ENCODE assay signal across 8 cellular contexts in the genomic region with DNA sequence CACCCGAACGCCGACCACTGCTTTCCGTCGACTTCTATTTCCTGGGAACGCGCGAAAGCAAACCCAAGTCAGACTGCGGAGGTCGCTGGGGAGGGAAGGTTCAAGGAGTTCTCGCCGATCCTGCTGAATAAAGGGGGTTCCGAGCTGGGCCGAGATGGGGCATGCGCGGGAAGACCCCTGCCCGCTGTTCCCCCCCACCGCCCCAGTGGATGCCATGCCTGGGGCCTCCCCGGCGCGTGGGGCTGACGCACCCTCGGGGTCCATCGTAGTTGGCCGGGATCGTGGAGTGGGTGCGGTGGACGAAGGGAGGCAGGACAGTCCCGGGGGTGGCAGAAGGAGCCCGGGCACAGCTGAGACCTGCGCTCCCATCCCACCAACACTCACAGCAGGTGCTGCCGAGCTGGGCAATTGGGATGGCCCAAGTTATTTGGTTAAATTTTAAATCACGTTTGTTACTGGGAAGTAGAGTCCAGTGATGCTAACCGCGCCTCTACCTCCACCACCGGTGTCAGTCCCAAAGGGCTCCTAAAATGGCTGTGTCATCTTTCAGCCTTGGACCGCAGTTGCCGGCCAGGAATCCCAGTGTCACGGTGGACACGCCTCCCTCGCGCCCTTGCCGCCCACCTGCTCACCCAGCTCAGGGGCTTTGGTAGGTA. TPM values are rescaled to one million over a fixed set of nuclear protein-coding genes. Genes with fewer than 3 reads are reported as not detected.
DNase-seq lines count a peak whose midpoint lies in the region; ATAC-seq and TF ChIP-seq lines count a peak whose summit lies in the region.

No MANE protein-coding gene starts in this region.

- peak overlapping the region; percentile 64 for H3K4me3 ChIP-seq in iPS-18a (ENCODE audit: low read length)

- peaks cover 55% of the 10 kb centered on the region for H3K27me3 ChIP-seq in iPS-18a (ENCODE audit: control insufficient read depth, insufficient read depth, low read length)

- H3K4me1 ChIP-seq in iPS-18a (ENCODE audit: control insufficient read depth, low read depth, low read length), result peaks cover 5% of the 10 kb centered on the region

- H3K4me3 Mint-ChIP-seq in activated T-helper 1 cell treated with anti-CD3 and anti-CD28 coated beads, Interleukin-12 subunit alpha, Interleukin-12 subunit beta, Interleukin-2, Interleukin-4 antibody, amounts not matched to agents 30 ng/mL and 10 ng/mL and 1 ng/mL, durations not matched to agents 14 hours and 24 hours and 36 hours, result peak overlapping the region; percentile 96
- H3K4me3 Mint-ChIP-seq in stimulated activated effector memory CD8-positive, alpha-beta T cell treated with anti-CD3 and anti-CD28 coated beads, Interleukin-12 subunit alpha, Interleukin-12 subunit beta, amount 100 ng/mL, for 72 hours, result peak overlapping the region; percentile 86
- H3K4me3 Mint-ChIP-seq in HFFc6, result no peak overlapping the region

- H3K27me3 Mint-ChIP-seq in activated T-helper 1 cell treated with anti-CD3 and anti-CD28 coated beads, Interleukin-12 subunit alpha, Interleukin-12 subunit beta, Interleukin-2, Interleukin-4 antibody, amounts not matched to agents 30 ng/mL and 10 ng/mL and 1 ng/mL, durations not matched to agents 14 hours and 24 hours and 36 hours (ENCODE audit: insufficient read depth), result no peaks in the 10 kb centered on the region
- H3K27me3 Mint-ChIP-seq in HFFc6 (ENCODE audit: insufficient read depth), result peaks cover 5% of the 10 kb centered on the region

- H3K9me3 ChIP-seq in iPS-18a (ENCODE audit: control insufficient read depth, low read depth, low read length), result no peaks in the 10 kb centered on the region

- peak; percentile 13 for ATAC-seq in GM21723 (IDR thresholded peaks at IDR 0.05; ENCODE audit: unreplicated experiment)
- no peak for ATAC-seq in stimulated activated effector memory CD8-positive, alpha-beta T cell treated with anti-CD3 and anti-CD28 coated beads, Interleukin-12 subunit alpha, Interleukin-12 subunit beta, amount 100 ng/mL, for 72 hours

- H3K9ac ChIP-seq in iPS-18a (ENCODE audit: low read length), result no peak overlapping the region

- no peak for TF ChIP-seq CTCF in HFFc6 (IDR thresholded peaks at IDR 0.05)

- H3K9me3 Mint-ChIP-seq in activated T-helper 1 cell treated with anti-CD3 and anti-CD28 coated beads, Interleukin-12 subunit alpha, Interleukin-12 subunit beta, Interleukin-2, Interleukin-4 antibody, amounts not matched to agents 30 ng/mL and 10 ng/mL and 1 ng/mL, durations not matched to agents 14 hours and 24 hours and 36 hours, result no peaks in the 10 kb centered on the region
- no peaks in the 10 kb centered on the region for H3K9me3 Mint-ChIP-seq in stimulated activated effector memory CD8-positive, alpha-beta T cell treated with anti-CD3 and anti-CD28 coated beads, Interleukin-12 subunit alpha, Interleukin-12 subunit beta, amount 100 ng/mL, for 72 hours
- no peaks in the 10 kb centered on the region for H3K9me3 Mint-ChIP-seq in HFFc6

- H3K27ac Mint-ChIP-seq in activated T-helper 1 cell treated with anti-CD3 and anti-CD28 coated beads, Interleukin-12 subunit alpha, Interleukin-12 subunit beta, Interleukin-2, Interleukin-4 antibody, amounts not matched to agents 30 ng/mL and 10 ng/mL and 1 ng/mL, durations not matched to agents 14 hours and 24 hours and 36 hours, result peak overlapping the region; percentile 96
- peak overlapping the region; percentile 90 for H3K27ac Mint-ChIP-seq in stimulated activated effector memory CD8-positive, alpha-beta T cell treated with anti-CD3 and anti-CD28 coated beads, Interleukin-12 subunit alpha, Interleukin-12 subunit beta, amount 100 ng/mL, for 72 hours
- no peak overlapping the region for H3K27ac Mint-ChIP-seq in HFFc6

- H3K27ac ChIP-seq in iPS-18a (ENCODE audit: low read length), result no peak overlapping the region

- no peaks in the 10 kb centered on the region for H3K36me3 ChIP-seq in iPS-18a (ENCODE audit: control insufficient read depth, low read depth, low read length)

- DNase-seq in activated T-helper 1 cell treated with anti-CD3 and anti-CD28 coated beads, Interleukin-12 subunit alpha, Interleukin-12 subunit beta, Interleukin-2, Interleukin-4 antibody, amounts not matched to agents 30 ng/mL and 10 ng/mL and 1 ng/mL, durations not matched to agents 14 hours and 24 hours and 36 hours (ENCODE audit: low spot score), result no peak
- no peak for DNase-seq in stimulated activated effector memory CD8-positive, alpha-beta T cell treated with anti-CD3 and anti-CD28 coated beads, Interleukin-12 subunit alpha, Interleukin-12 subunit beta, amount 100 ng/mL, for 72 hours (ENCODE audit: low spot score in 2 of 2)
- DNase-seq in DMS 273 treated with DMSO at 0.1 percent for 48 hours (lab: John Stamatoyannopoulos, UW) (no peak), HFFc6 (no peak), NCI-H146 treated with DMSO at 0.1 percent for 48 hours (lab: John Stamatoyannopoulos, UW; ENCODE audit: unreplicated experiment) (no peak), NK-92 (lab: John Stamatoyannopoulos, UW; ENCODE audit: unreplicated experiment) (no peak)

- intact Hi-C loops in activated T-helper 1 cell treated with anti-CD3 and anti-CD28 coated beads, Interleukin-12 subunit alpha, Interleukin-12 subunit beta, Interleukin-2, Interleukin-4 antibody, amounts not matched to agents 30 ng/mL and 10 ng/mL and 1 ng/mL, durations not matched to agents 14 hours and 24 hours and 36 hours (cut with micrococcal nuclease), result loop anchor here (1.0 kb wide), 2 partner anchors 64 to 139 kb away; partner anchors contain the start of gene MX2

- H3K36me3 Mint-ChIP-seq in activated T-helper 1 cell treated with anti-CD3 and anti-CD28 coated beads, Interleukin-12 subunit alpha, Interleukin-12 subunit beta, Interleukin-2, Interleukin-4 antibody, amounts not matched to agents 30 ng/mL and 10 ng/mL and 1 ng/mL, durations not matched to agents 14 hours and 24 hours and 36 hours (ENCODE audit: low read depth), result peaks cover 33% of the 10 kb centered on the region
- H3K36me3 Mint-ChIP-seq in stimulated activated effector memory CD8-positive, alpha-beta T cell treated with anti-CD3 and anti-CD28 coated beads, Interleukin-12 subunit alpha, Interleukin-12 subunit beta, amount 100 ng/mL, for 72 hours, result peaks cover 9% of the 10 kb centered on the region
- no peaks in the 10 kb centered on the region for H3K36me3 Mint-ChIP-seq in HFFc6 (ENCODE audit: low read depth)

- H3K4me1 Mint-ChIP-seq in activated T-helper 1 cell treated with anti-CD3 and anti-CD28 coated beads, Interleukin-12 subunit alpha, Interleukin-12 subunit beta, Interleukin-2, Interleukin-4 antibody, amounts not matched to agents 30 ng/mL and 10 ng/mL and 1 ng/mL, durations not matched to agents 14 hours and 24 hours and 36 hours (ENCODE audit: low read depth), result peaks cover 79% of the 10 kb centered on the region
- peaks cover 19% of the 10 kb centered on the region for H3K4me1 Mint-ChIP-seq in stimulated activated effector memory CD8-positive, alpha-beta T cell treated with anti-CD3 and anti-CD28 coated beads, Interleukin-12 subunit alpha, Interleukin-12 subunit beta, amount 100 ng/mL, for 72 hours
- peaks cover 3% of the 10 kb centered on the region for H3K4me1 Mint-ChIP-seq in HFFc6 (ENCODE audit: low read depth)

RNA-seq across cellular contexts. Expression of gene MX1, which starts 0.7 kb away (rescaled TPM):
- 89.4 and 92.8 TPM in 2 replicates for total RNA-seq in activated T-helper 1 cell treated with anti-CD3 and anti-CD28 coated beads, Interleukin-12 subunit alpha, Interleukin-12 subunit beta, Interleukin-2, Interleukin-4 antibody, amounts not matched to agents 30 ng/mL and 10 ng/mL and 1 ng/mL, durations not matched to agents 14 hours and 24 hours and 36 hours
- total RNA-seq in HFFc6 (2021; fragmentation: NEBNext Ultra II Directional; extraction: Animal tissue kit (Norgen Biotek cat#: 25700)), result 1 to 10 TPM in 2 of 6 experiments, under 1 TPM in 4; 0.61 to 1.2 (median 0.85) TPM

Comparison
In these comparisons a context has a peak if more than half of its experiments do, and no peak if none do; other contexts are left out.
1. RNA of gene MX1, which starts 0.7 kb away (total RNA-seq): 89.4 to 92.8 TPM in activated T-helper 1 cell treated with anti-CD3 and anti-CD28 coated beads, Interleukin-12 subunit alpha, Interleukin-12 subunit beta, Interleukin-2, Interleukin-4 antibody, amounts not matched to agents 30 ng/mL and 10 ng/mL and 1 ng/mL, durations not matched to agents 14 hours and 24 hours and 36 hours; 0.61 to 1.2 TPM in HFFc6; every median in the first group is over 10 times any median in the second.